Comparison of ENCODE assay signal across 1 cellular context in genomic region chr17:63431618-63431938, GRCh38.
TF ChIP-seq lines count a peak whose summit lies in the region.

No MANE protein-coding gene starts in this region.

TF ChIP-seq in HEK293, 187 proteins besides CTCF, POLR2A, EP300 and RAD21 (continued from another document):
- no peak for TF ChIP-seq ZSCAN4 (tag by site-specific recombination; IDR thresholded peaks at IDR 0.05)
- TF ChIP-seq ZFP41 (tag by site-specific recombination; IDR thresholded peaks at IDR 0.05; ENCODE audit: borderline replicate concordance): no peak
- TF ChIP-seq ZNF121 (tag by site-specific recombination; IDR thresholded peaks at IDR 0.05): no peak
- TF ChIP-seq, protein P1, sequence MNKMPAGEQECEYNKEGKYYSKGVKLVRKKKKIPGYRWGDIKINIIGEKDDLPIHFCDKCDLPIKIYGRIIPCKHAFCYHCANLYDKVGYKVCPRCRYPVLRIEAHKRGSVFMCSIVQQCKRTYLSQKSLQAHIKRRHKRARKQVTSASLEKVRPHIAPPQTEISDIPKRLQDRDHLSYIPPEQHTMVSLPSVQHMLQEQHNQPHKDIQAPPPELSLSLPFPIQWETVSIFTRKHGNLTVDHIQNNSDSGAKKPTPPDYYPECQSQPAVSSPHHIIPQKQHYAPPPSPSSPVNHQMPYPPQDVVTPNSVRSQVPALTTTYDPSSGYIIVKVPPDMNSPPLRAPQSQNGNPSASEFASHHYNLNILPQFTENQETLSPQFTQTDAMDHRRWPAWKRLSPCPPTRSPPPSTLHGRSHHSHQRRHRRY (tag by site-specific recombination; IDR thresholded peaks at IDR 0.05): no peak
- no peak for TF ChIP-seq SCRT1 (tag by site-specific recombination; IDR thresholded peaks at IDR 0.05; ENCODE audit: borderline replicate concordance)
- no peak for TF ChIP-seq ZNF202 (tag by site-specific recombination; IDR thresholded peaks at IDR 0.05; ENCODE audit: borderline replicate concordance)
- no peak for TF ChIP-seq ZNF23 (tag by site-specific recombination; IDR thresholded peaks at IDR 0.05; ENCODE audit: borderline replicate concordance)
- TF ChIP-seq SCRT2 (tag by site-specific recombination; IDR thresholded peaks at IDR 0.05): no peak
- TF ChIP-seq ZNF184 (tag by site-specific recombination; IDR thresholded peaks at IDR 0.05): no peak
- no peak for TF ChIP-seq ZNF174 (tag by site-specific recombination; IDR thresholded peaks at IDR 0.05)
- TF ChIP-seq ZNF214 (tag by site-specific recombination; IDR thresholded peaks at IDR 0.05; ENCODE audit: borderline replicate concordance): no peak
- TF ChIP-seq HOXA7 (CRISPR knock-in tag; IDR thresholded peaks at IDR 0.05; ENCODE audit: borderline replicate concordance): no peak
